Comparison of ENCODE assay signal across 20 cellular contexts in the genomic region with DNA sequence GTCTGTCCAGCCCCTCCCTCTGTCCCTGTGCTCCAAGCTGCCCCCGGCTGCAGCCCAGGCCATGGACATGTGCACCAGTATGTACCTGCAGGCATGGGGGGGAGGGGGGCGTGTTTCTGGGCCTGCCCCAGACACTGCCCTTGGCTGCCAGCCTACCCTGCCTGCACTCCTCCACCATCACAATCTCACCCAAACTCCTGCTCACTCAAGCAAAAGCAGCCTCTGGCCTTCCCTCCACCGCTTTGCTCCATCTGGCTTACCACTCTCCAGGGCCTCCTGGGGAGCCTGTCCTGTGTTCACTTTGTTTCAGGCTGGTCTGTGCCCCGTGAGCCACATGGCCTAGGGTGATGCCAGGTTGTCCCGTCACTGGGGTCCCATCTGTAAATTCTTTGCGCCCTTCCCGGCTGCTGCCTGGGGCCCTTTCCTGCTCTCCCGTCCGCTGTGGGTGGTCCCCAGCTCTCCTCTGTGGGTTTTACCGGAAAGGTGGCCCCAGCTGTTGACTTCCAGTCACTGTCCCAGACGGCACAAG. TPM values are rescaled to one million over a fixed set of nuclear protein-coding genes. Genes with fewer than 3 reads are reported as not detected.
DNase-seq lines count a peak whose midpoint lies in the region; ATAC-seq and TF ChIP-seq lines count a peak whose summit lies in the region.
"Had no signal": no experiment of that assay in that cellular context is flagged by ENCODE, and none has a peak within 500 bp of the region (broad histone marks: within the 10 kb centered on the region; RNA-seq: fewer than 3 reads in every experiment).

No MANE protein-coding gene starts in this region.

- H3K9me3 ChIP-seq in mesodermal cell (ENCODE audit: control insufficient read depth, low read length) = peaks cover 3% of the 10 kb centered on the region
- H3K9me3 ChIP-seq in H9 (ENCODE audit: control insufficient read depth, low read depth, low read length) = no peaks in the 10 kb centered on the region
- H3K9me3 ChIP-seq in trophoblast cell (ENCODE audit: insufficient read depth, low read depth, low read length) = no peaks in the 10 kb centered on the region
- H3K9me3 ChIP-seq: HAP-1, psoas muscle had no signal

- peaks cover 3% of the 10 kb centered on the region for H3K9me3 Mint-ChIP-seq in activated T-helper 1 cell treated with anti-CD3 and anti-CD28 coated beads, Interleukin-12 subunit alpha, Interleukin-12 subunit beta, Interleukin-2, Interleukin-4 antibody, amounts not matched to agents 30 ng/mL and 10 ng/mL and 1 ng/mL, durations not matched to agents 14 hours and 24 hours and 36 hours
- H3K9me3 Mint-ChIP-seq in type B pancreatic cell = no peaks in the 10 kb centered on the region
- H3K9me3 Mint-ChIP-seq in H9 = peaks cover 0 to 3% of the 10 kb centered on the region in 2 experiments; a peak in 3 of 5 replicates
- H3K9me3 Mint-ChIP-seq: activated B cell treated with CpG ODN at 0.5 μM for 24 hours had no signal

- peaks cover 43% of the 10 kb centered on the region for H3K4me1 Mint-ChIP-seq in activated T-helper 1 cell treated with anti-CD3 and anti-CD28 coated beads, Interleukin-12 subunit alpha, Interleukin-12 subunit beta, Interleukin-2, Interleukin-4 antibody, amounts not matched to agents 30 ng/mL and 10 ng/mL and 1 ng/mL, durations not matched to agents 14 hours and 24 hours and 36 hours (ENCODE audit: low read depth)
- H3K4me1 Mint-ChIP-seq in type B pancreatic cell (ENCODE audit: unreplicated experiment) (peaks cover 25% of the 10 kb centered on the region), H9 (peaks cover 26 to 29% of the 10 kb centered on the region in 2 experiments)

- H2AK5ac ChIP-seq in H9 (ENCODE audit: insufficient read length, low read length) (no peak overlapping the region), trophoblast cell (ENCODE audit: low read length) (no peak overlapping the region)

- H3K27me3 Mint-ChIP-seq in activated T-helper 1 cell treated with anti-CD3 and anti-CD28 coated beads, Interleukin-12 subunit alpha, Interleukin-12 subunit beta, Interleukin-2, Interleukin-4 antibody, amounts not matched to agents 30 ng/mL and 10 ng/mL and 1 ng/mL, durations not matched to agents 14 hours and 24 hours and 36 hours (ENCODE audit: insufficient read depth) = peaks cover 1% of the 10 kb centered on the region
- H3K27me3 Mint-ChIP-seq in type B pancreatic cell = no peaks in the 10 kb centered on the region
- peaks cover 1% of the 10 kb centered on the region; the same call in 1 of the 2 replicates for H3K27me3 Mint-ChIP-seq in H9 (ENCODE audit: low read depth)
- H3K27me3 Mint-ChIP-seq: activated B cell treated with CpG ODN at 0.5 μM for 24 hours, IgD-negative memory B cell had no signal

- no peak overlapping the region for H2BK15ac ChIP-seq in H9 (ENCODE audit: low read depth, low read length)

- H3K36me3 ChIP-seq in mesodermal cell (ENCODE audit: control insufficient read depth, insufficient read depth, low read length) (peaks cover 54% of the 10 kb centered on the region), trophoblast cell (ENCODE audit: control insufficient read depth in 1 of 2, insufficient read depth in 2 of 2, low read length in 2 of 2) (peaks cover 61 to 63% of the 10 kb centered on the region in 2 experiments)
- H3K36me3 ChIP-seq: HAP-1 had no signal

- H4K8ac ChIP-seq in H9 (replicated peaks; ENCODE audit: insufficient read length, low read depth, low read length) (no peak overlapping the region), trophoblast cell (ENCODE audit: low read depth, low read length) (no peak overlapping the region)

- H4K12ac ChIP-seq in trophoblast cell (ENCODE audit: low read depth, low read length) = no peak overlapping the region

- H3K4me2 ChIP-seq in H9 (ENCODE audit: insufficient read depth, insufficient read length, low read length) (no peak overlapping the region), trophoblast cell (ENCODE audit: low read length) (no peak overlapping the region)

- H2BK120ac ChIP-seq in H9 (ENCODE audit: low read depth, low read length, poor library complexity, severe bottlenecking) (no peak overlapping the region), trophoblast cell (ENCODE audit: insufficient read depth, low read length, poor library complexity) (no peak overlapping the region)

- H2BK20ac ChIP-seq in H9 (ENCODE audit: low read depth, low read length, poor library complexity, severe bottlenecking) = no peak overlapping the region

- H3K18ac ChIP-seq in H9 (ENCODE audit: insufficient read length, low read depth, low read length) = no peak overlapping the region
- H3K18ac ChIP-seq in trophoblast cell (ENCODE audit: low read length) = no peak overlapping the region

- no peak overlapping the region for H2AFZ ChIP-seq in H9 (ENCODE audit: low read length)
- H2AFZ ChIP-seq in trophoblast cell (ENCODE audit: insufficient read depth, low read length, poor library complexity) = no peak overlapping the region

- H4K5ac ChIP-seq in H9 (ENCODE audit: insufficient read length, low read depth, low read length) = no peak overlapping the region

- H3K4me3 ChIP-seq in mesodermal cell (ENCODE audit: extremely low read depth, insufficient read depth, low read length, poor library complexity, severe bottlenecking) = no peak overlapping the region
- H3K4me3 ChIP-seq in trophoblast cell (ENCODE audit: low read depth, low read length) = no peak overlapping the region
- H3K4me3 ChIP-seq: HAP-1, lung, psoas muscle had no signal

- no peak overlapping the region for H3K56ac ChIP-seq in H9 (ENCODE audit: insufficient read length, low read depth, low read length)

- intact Hi-C loops in left ventricle myocardium superior (cut with micrococcal nuclease) (no loop called here), Right ventricle myocardium inferior (cut with DNase I) (no loop called here)
- intact Hi-C loops in activated T-helper 1 cell treated with anti-CD3 and anti-CD28 coated beads, Interleukin-12 subunit alpha, Interleukin-12 subunit beta, Interleukin-2, Interleukin-4 antibody, amounts not matched to agents 30 ng/mL and 10 ng/mL and 1 ng/mL, durations not matched to agents 14 hours and 24 hours and 36 hours (cut with micrococcal nuclease) = no loop called here

- H3K4me3 Mint-ChIP-seq in activated T-helper 1 cell treated with anti-CD3 and anti-CD28 coated beads, Interleukin-12 subunit alpha, Interleukin-12 subunit beta, Interleukin-2, Interleukin-4 antibody, amounts not matched to agents 30 ng/mL and 10 ng/mL and 1 ng/mL, durations not matched to agents 14 hours and 24 hours and 36 hours = no peak overlapping the region
- no peak overlapping the region for H3K4me3 Mint-ChIP-seq in type B pancreatic cell
- no peak overlapping the region; a peak in 1 of 5 replicates for H3K4me3 Mint-ChIP-seq in H9
- H3K4me3 Mint-ChIP-seq: activated B cell treated with CpG ODN at 0.5 μM for 24 hours; CD4-positive, alpha-beta memory T cell; IgD-negative memory B cell; naive thymus-derived CD4-positive, alpha-beta T cell had no signal

- H2BK12ac ChIP-seq in H9 (ENCODE audit: insufficient read length, low read depth, low read length) (no peak overlapping the region), trophoblast cell (ENCODE audit: low read length) (no peak overlapping the region)

- H3K27ac Mint-ChIP-seq in activated T-helper 1 cell treated with anti-CD3 and anti-CD28 coated beads, Interleukin-12 subunit alpha, Interleukin-12 subunit beta, Interleukin-2, Interleukin-4 antibody, amounts not matched to agents 30 ng/mL and 10 ng/mL and 1 ng/mL, durations not matched to agents 14 hours and 24 hours and 36 hours = peak overlapping the region; percentile 44
- H3K27ac Mint-ChIP-seq in type B pancreatic cell = peak overlapping the region; percentile 64
- H3K27ac Mint-ChIP-seq in H9 = no peak overlapping the region; a peak in 3 of 7 replicates
- H3K27ac Mint-ChIP-seq: activated B cell treated with CpG ODN at 0.5 μM for 24 hours had no signal

- ATAC-seq in left ventricle myocardium superior (peak; percentile 11), Right ventricle myocardium inferior (no peak), GM19328 (IDR thresholded peaks at IDR 0.05; ENCODE audit: unreplicated experiment) (no peak)
- ATAC-seq: naive thymus-derived CD4-positive, alpha-beta T cell had no signal

- no peak overlapping the region for H3K4ac ChIP-seq in H9 (ENCODE audit: low read depth, low read length)
- H3K4ac ChIP-seq in trophoblast cell (ENCODE audit: low read depth, low read length) = no peak overlapping the region

- H3K23ac ChIP-seq in H9 (ENCODE audit: insufficient read length, low read depth, low read length) (no peak overlapping the region), trophoblast cell (ENCODE audit: low read length) (no peak overlapping the region)

- DNase-seq in left ventricle myocardium superior (peak; percentile 35), Right ventricle myocardium inferior (ENCODE audit: missing footprints) (no peak), type B pancreatic cell (ENCODE audit: extremely low spot score, unreplicated experiment) (no peak), H9 (no peak), trophoblast cell (no peak)
- no peak for DNase-seq in activated T-helper 1 cell treated with anti-CD3 and anti-CD28 coated beads, Interleukin-12 subunit alpha, Interleukin-12 subunit beta, Interleukin-2, Interleukin-4 antibody, amounts not matched to agents 30 ng/mL and 10 ng/mL and 1 ng/mL, durations not matched to agents 14 hours and 24 hours and 36 hours (ENCODE audit: low spot score)
- DNase-seq: activated B cell treated with CpG ODN at 0.5 μM for 24 hours; activated CD8-positive, alpha-beta memory T cell treated with anti-CD3 and anti-CD28 coated beads for 24 hours; CD4-positive, alpha-beta memory T cell; DND-41; naive thymus-derived CD4-positive, alpha-beta T cell; NCI-H1930; NCI-H524; stimulated activated CD4-positive, alpha-beta T cell treated with anti-CD3 and anti-CD28 coated beads, Interleukin-12 subunit alpha, Interleukin-12 subunit beta, amount 100 ng/mL, for 4 hours had no signal

- H4K20me1 ChIP-seq in H9 (ENCODE audit: control insufficient read depth, insufficient read depth, insufficient read length) = no peaks in the 10 kb centered on the region

- H3K23me2 ChIP-seq in H9 (ENCODE audit: insufficient read length, low read depth, low read length, poor library complexity, severe bottlenecking) = no peaks in the 10 kb centered on the region

- H3K27me3 ChIP-seq in H9 (ENCODE audit: insufficient read depth, low read length) (no peaks in the 10 kb centered on the region), trophoblast cell (ENCODE audit: insufficient read depth, low read length) (no peaks in the 10 kb centered on the region)

- H3K9ac ChIP-seq in H9 (ENCODE audit: extremely low read depth, insufficient read length, low read length) = no peak overlapping the region
- H3K9ac ChIP-seq in trophoblast cell (ENCODE audit: low read length) = no peak overlapping the region

- no peak overlapping the region for H3T11ph ChIP-seq in H9 (ENCODE audit: low read length)

- H3K27ac ChIP-seq in mesodermal cell (ENCODE audit: low read depth, low read length, severe bottlenecking) = peak overlapping the region; percentile 36
- H3K27ac ChIP-seq in H9 (ENCODE audit: insufficient read length, low read depth, low read length) = no peak overlapping the region
- no peak overlapping the region for H3K27ac ChIP-seq in trophoblast cell (ENCODE audit: low read depth, low read length)

- H3K36me3 Mint-ChIP-seq in activated T-helper 1 cell treated with anti-CD3 and anti-CD28 coated beads, Interleukin-12 subunit alpha, Interleukin-12 subunit beta, Interleukin-2, Interleukin-4 antibody, amounts not matched to agents 30 ng/mL and 10 ng/mL and 1 ng/mL, durations not matched to agents 14 hours and 24 hours and 36 hours (ENCODE audit: low read depth) = peaks cover 18% of the 10 kb centered on the region
- peaks cover 4% of the 10 kb centered on the region for H3K36me3 Mint-ChIP-seq in type B pancreatic cell
- peaks cover 7 to 32% (median 24%) of the 10 kb centered on the region in 3 experiments for H3K36me3 Mint-ChIP-seq in H9 (ENCODE audit: insufficient read depth in 1 of 3, low read depth in 3 of 3)

- H2BK5ac ChIP-seq in H9 (ENCODE audit: insufficient read length, low read length) (no peak overlapping the region), trophoblast cell (ENCODE audit: low read depth, low read length, poor library complexity) (no peak overlapping the region)

- 93 to 95% methylated on average over 6 to 9 of the region's 11 CpGs for WGBS in mesodermal cell (ENCODE audit: insufficient coverage in 2 of 2), 2 experiments
- no CpG with 5 or more reads among the region's 11 CpGs for WGBS in H9 (ENCODE audit: extremely low coverage, insufficient read length, low lambda C conversion rate)
- WGBS in trophoblast cell (ENCODE audit: extremely low coverage, insufficient coverage, insufficient read length) = no CpG with 5 or more reads among the region's 11 CpGs

- TF ChIP-seq CTCF in type B pancreatic cell (conservative IDR thresholded peaks at IDR 0.05) (no peak), H9 (conservative IDR thresholded peaks at IDR 0.05) (no peak)

- H3K79me2 ChIP-seq in H9 (ENCODE audit: insufficient read depth, low read length) (no peaks in the 10 kb centered on the region), trophoblast cell (ENCODE audit: control insufficient read depth, insufficient read depth, low read length, poor library complexity) (no peaks in the 10 kb centered on the region)

- H4K91ac ChIP-seq in H9 (ENCODE audit: insufficient read length, low read depth, low read length) (no peak overlapping the region), trophoblast cell (ENCODE audit: low read depth, low read length) (no peak overlapping the region)

- H3K79me1 ChIP-seq in H9 (ENCODE audit: insufficient read depth, low read depth, low read length, poor library complexity, severe bottlenecking) = no peaks in the 10 kb centered on the region
- H3K79me1 ChIP-seq in trophoblast cell (ENCODE audit: low read length) = no peaks in the 10 kb centered on the region

- H3K4me1 ChIP-seq in mesodermal cell (ENCODE audit: control insufficient read depth, insufficient read depth, low read length, poor library complexity, severe bottlenecking) (peaks cover 26% of the 10 kb centered on the region), H9 (ENCODE audit: insufficient read depth, low read length) (peaks cover 10% of the 10 kb centered on the region; the same call in 1 of the 2 replicates), trophoblast cell (ENCODE audit: control insufficient read depth in 1 of 2, insufficient read depth in 2 of 2, low read length in 2 of 2) (peaks cover 9 to 18% of the 10 kb centered on the region in 2 experiments)

- H3K14ac ChIP-seq in H9 (ENCODE audit: insufficient read depth, low read length) (no peak overlapping the region), trophoblast cell (ENCODE audit: low read length) (no peak overlapping the region)

RNA-seq across cellular contexts. Expression of gene PPIF, which starts 33.3 kb away (rescaled TPM):
- total RNA-seq in left ventricle myocardium superior (139 TPM), Right ventricle myocardium inferior (151 TPM), type B pancreatic cell (ENCODE audit: low replicate concordance) (67.5 and 91.3 TPM in 2 replicates), H9 (2021) (79.7 and 80.4 TPM in 2 replicates)
- 155 and 157 TPM in 2 replicates for total RNA-seq in activated T-helper 1 cell treated with anti-CD3 and anti-CD28 coated beads, Interleukin-12 subunit alpha, Interleukin-12 subunit beta, Interleukin-2, Interleukin-4 antibody, amounts not matched to agents 30 ng/mL and 10 ng/mL and 1 ng/mL, durations not matched to agents 14 hours and 24 hours and 36 hours
- polyA plus RNA-seq in mesodermal cell (2013, experiment 1 of 2) = 47.9 TPM
- 38.5 TPM for polyA plus RNA-seq in mesodermal cell (2013, experiment 2 of 2)
- 46.4 and 48.2 TPM in 2 replicates for polyA plus RNA-seq in trophoblast cell (2013)

Comparison
In these comparisons a context has a peak if more than half of its experiments do, and no peak if none do; other contexts are left out.
1. H3K27ac Mint-ChIP-seq: peak in activated T-helper 1 cell treated with anti-CD3 and anti-CD28 coated beads, Interleukin-12 subunit alpha, Interleukin-12 subunit beta, Interleukin-2, Interleukin-4 antibody, amounts not matched to agents 30 ng/mL and 10 ng/mL and 1 ng/mL, durations not matched to agents 14 hours and 24 hours and 36 hours (single experiment) and type B pancreatic cell (single experiment); none in H9 (0 of 3).